ENCODE assay signal across 1 cellular context in the genomic region with DNA sequence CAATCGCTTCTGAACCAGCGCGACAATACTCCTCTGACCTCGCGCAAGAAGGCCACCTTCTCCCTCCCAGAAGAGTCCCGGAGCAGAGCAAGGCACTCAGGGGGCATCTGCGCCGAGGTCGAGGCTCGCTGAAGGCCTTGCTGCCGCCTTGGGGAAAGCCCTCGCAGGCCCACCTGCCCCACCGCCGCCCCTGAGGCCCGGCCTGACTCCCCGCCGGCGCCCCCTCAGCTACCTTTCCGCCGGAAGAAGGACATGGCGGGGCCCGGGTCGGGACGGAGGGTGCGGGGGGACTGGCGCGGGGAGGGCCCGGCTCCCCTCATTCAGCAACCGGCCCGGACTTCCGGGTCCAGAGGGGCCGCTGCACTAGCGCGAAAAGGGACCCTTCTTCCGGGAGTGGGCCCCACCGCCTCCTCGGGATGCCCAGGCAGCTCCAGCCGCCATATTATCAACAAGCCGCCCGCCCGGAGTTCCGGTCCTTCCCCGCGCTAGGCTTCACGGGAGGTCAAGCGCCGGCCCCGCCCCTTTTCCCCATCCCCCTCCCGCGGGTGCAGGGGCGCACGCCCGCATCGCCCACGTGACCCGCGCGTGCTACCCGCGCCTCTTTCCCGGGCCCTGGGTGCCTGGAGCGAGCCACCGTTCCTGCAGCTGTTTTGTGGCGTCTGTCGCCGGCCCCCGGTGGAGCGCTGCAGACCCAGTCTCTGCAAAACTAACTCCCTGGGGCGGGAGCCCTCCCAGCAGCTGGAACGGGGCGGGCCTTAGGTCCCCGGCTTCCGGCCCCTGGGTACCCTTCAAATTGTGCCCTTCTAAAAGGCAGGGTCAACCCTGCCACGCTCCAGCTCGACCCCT.
TF ChIP-seq lines count a peak whose summit lies in the region.

A gene with protein sequence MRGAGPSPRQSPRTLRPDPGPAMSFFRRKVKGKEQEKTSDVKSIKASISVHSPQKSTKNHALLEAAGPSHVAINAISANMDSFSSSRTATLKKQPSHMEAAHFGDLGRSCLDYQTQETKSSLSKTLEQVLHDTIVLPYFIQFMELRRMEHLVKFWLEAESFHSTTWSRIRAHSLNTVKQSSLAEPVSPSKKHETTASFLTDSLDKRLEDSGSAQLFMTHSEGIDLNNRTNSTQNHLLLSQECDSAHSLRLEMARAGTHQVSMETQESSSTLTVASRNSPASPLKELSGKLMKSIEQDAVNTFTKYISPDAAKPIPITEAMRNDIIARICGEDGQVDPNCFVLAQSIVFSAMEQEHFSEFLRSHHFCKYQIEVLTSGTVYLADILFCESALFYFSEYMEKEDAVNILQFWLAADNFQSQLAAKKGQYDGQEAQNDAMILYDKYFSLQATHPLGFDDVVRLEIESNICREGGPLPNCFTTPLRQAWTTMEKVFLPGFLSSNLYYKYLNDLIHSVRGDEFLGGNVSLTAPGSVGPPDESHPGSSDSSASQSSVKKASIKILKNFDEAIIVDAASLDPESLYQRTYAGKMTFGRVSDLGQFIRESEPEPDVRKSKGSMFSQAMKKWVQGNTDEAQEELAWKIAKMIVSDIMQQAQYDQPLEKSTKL (minus strand): TSS at position 469 of the 846 bp plus-strand sequence. CDS start 149 bp downstream, at position 320.

TF ChIP-seq in WTC11, 78 proteins besides CTCF, POLR2A, EP300 and RAD21 (continued from another document and continues in another):
- TF ChIP-seq, protein P1, sequence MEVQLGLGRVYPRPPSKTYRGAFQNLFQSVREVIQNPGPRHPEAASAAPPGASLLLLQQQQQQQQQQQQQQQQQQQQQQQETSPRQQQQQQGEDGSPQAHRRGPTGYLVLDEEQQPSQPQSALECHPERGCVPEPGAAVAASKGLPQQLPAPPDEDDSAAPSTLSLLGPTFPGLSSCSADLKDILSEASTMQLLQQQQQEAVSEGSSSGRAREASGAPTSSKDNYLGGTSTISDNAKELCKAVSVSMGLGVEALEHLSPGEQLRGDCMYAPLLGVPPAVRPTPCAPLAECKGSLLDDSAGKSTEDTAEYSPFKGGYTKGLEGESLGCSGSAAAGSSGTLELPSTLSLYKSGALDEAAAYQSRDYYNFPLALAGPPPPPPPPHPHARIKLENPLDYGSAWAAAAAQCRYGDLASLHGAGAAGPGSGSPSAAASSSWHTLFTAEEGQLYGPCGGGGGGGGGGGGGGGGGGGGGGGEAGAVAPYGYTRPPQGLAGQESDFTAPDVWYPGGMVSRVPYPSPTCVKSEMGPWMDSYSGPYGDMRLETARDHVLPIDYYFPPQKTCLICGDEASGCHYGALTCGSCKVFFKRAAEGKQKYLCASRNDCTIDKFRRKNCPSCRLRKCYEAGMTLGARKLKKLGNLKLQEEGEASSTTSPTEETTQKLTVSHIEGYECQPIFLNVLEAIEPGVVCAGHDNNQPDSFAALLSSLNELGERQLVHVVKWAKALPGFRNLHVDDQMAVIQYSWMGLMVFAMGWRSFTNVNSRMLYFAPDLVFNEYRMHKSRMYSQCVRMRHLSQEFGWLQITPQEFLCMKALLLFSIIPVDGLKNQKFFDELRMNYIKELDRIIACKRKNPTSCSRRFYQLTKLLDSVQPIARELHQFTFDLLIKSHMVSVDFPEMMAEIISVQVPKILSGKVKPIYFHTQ (CRISPR knock-in tag; IDR thresholded peaks at IDR 0.05): no peak
- TF ChIP-seq, protein P2, sequence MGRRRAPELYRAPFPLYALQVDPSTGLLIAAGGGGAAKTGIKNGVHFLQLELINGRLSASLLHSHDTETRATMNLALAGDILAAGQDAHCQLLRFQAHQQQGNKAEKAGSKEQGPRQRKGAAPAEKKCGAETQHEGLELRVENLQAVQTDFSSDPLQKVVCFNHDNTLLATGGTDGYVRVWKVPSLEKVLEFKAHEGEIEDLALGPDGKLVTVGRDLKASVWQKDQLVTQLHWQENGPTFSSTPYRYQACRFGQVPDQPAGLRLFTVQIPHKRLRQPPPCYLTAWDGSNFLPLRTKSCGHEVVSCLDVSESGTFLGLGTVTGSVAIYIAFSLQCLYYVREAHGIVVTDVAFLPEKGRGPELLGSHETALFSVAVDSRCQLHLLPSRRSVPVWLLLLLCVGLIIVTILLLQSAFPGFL (CRISPR knock-in tag; IDR thresholded peaks at IDR 0.05; ENCODE audit: borderline replicate concordance): 0 out of 2 replicates have a peak, but pooled peaks have one; percentile 61
- TF ChIP-seq ZNF396 (CRISPR knock-in tag; IDR thresholded peaks at IDR 0.05; ENCODE audit: borderline replicate concordance): no peak
- TF ChIP-seq ZNF671 (CRISPR knock-in tag; IDR thresholded peaks at IDR 0.05): no peak
- TF ChIP-seq, protein P3, sequence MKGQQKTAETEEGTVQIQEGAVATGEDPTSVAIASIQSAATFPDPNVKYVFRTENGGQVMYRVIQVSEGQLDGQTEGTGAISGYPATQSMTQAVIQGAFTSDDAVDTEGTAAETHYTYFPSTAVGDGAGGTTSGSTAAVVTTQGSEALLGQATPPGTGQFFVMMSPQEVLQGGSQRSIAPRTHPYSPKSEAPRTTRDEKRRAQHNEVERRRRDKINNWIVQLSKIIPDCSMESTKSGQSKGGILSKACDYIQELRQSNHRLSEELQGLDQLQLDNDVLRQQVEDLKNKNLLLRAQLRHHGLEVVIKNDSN (CRISPR knock-in tag; IDR thresholded peaks at IDR 0.05): peak; percentile 97
- TF ChIP-seq NR2C2 (CRISPR knock-in tag; IDR thresholded peaks at IDR 0.05): peak; percentile 65; the same call in 1 of the 2 replicates
- peak; percentile 88 for TF ChIP-seq NFE2L1 (CRISPR knock-in tag; IDR thresholded peaks at IDR 0.05)
- TF ChIP-seq TCF7 (CRISPR knock-in tag; IDR thresholded peaks at IDR 0.05; ENCODE audit: low read depth): peak; percentile 81; the same call in 1 of the 2 replicates
- TF ChIP-seq FOXJ3 (CRISPR knock-in tag; IDR thresholded peaks at IDR 0.05; ENCODE audit: borderline replicate concordance): no peak
- TF ChIP-seq ZNF416 (CRISPR knock-in tag; IDR thresholded peaks at IDR 0.05): no peak
- peak; percentile 93; the same call in 1 of the 2 replicates for TF ChIP-seq FOXP1 (CRISPR knock-in tag; IDR thresholded peaks at IDR 0.05; ENCODE audit: borderline replicate concordance)
- TF ChIP-seq, protein P4, sequence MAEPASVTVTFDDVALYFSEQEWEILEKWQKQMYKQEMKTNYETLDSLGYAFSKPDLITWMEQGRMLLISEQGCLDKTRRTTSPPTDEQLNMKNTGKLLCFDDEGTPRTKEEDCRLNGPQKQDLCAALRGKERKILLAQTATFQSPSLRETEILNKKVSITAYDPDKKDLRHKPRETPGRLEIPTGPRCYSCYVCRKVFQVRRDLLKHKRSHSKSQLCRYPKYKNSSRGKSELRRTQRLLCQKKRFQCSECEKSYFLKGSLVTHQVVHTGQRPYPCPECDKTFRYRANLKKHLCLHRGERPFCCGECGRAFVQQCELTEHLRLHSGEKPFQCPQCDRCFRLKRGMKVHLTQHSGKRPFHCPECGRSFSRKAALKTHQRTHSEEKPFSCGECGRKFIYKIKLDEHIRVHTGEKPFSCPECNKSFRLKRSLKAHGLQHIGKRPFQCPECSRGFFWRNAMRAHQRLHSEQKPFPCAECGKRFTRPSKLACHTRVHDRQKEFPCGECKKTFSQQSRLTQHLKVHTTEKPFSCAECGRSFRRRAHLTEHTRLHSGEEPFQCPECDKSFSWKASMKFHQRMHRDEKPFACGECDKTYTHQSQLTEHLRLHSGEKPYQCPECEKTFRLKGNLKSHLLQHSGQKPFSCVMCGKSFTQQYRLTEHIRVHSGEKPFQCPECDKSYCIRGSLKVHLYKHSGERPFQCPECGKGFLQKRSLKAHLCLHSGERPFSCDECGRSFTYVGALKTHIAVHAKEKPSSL (CRISPR knock-in tag; conservative IDR thresholded peaks at IDR 0.05): no peak
- no peak for TF ChIP-seq GTF2I (CRISPR knock-in tag; conservative IDR thresholded peaks at IDR 0.05)
- 0 out of 2 replicates have a peak, but pooled peaks have one; percentile 6 for TF ChIP-seq TEAD1 (CRISPR knock-in tag; IDR thresholded peaks at IDR 0.05)
- TF ChIP-seq EMX1 (CRISPR knock-in tag; IDR thresholded peaks at IDR 0.05): no peak
- peak; percentile 65; the same call in 1 of the 2 replicates for TF ChIP-seq RELA (CRISPR knock-in tag; IDR thresholded peaks at IDR 0.05; ENCODE audit: borderline replicate concordance)
- peak; percentile 96 for TF ChIP-seq TP53 (CRISPR knock-in tag; IDR thresholded peaks at IDR 0.05)
- TF ChIP-seq, protein P5, sequence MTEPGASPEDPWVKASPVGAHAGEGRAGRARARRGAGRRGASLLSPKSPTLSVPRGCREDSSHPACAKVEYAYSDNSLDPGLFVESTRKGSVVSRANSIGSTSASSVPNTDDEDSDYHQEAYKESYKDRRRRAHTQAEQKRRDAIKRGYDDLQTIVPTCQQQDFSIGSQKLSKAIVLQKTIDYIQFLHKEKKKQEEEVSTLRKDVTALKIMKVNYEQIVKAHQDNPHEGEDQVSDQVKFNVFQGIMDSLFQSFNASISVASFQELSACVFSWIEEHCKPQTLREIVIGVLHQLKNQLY (CRISPR knock-in tag; IDR thresholded peaks at IDR 0.05): no peak
- TF ChIP-seq ZBTB21 (CRISPR knock-in tag; IDR thresholded peaks at IDR 0.05; ENCODE audit: borderline replicate concordance): peak; percentile 82
- no peak for TF ChIP-seq ZNF219 (CRISPR knock-in tag; IDR thresholded peaks at IDR 0.05; ENCODE audit: borderline replicate concordance)
- peak; percentile 93 for TF ChIP-seq NR3C1 (CRISPR knock-in tag; conservative IDR thresholded peaks at IDR 0.05; ENCODE audit: low read depth)
- TF ChIP-seq GABPB1 (CRISPR knock-in tag; IDR thresholded peaks at IDR 0.05): peak; percentile 57
- TF ChIP-seq CBFB (CRISPR knock-in tag; IDR thresholded peaks at IDR 0.05; ENCODE audit: low read depth): 0 out of 2 replicates have a peak, but pooled peaks have one; percentile 46
- TF ChIP-seq, protein P6, sequence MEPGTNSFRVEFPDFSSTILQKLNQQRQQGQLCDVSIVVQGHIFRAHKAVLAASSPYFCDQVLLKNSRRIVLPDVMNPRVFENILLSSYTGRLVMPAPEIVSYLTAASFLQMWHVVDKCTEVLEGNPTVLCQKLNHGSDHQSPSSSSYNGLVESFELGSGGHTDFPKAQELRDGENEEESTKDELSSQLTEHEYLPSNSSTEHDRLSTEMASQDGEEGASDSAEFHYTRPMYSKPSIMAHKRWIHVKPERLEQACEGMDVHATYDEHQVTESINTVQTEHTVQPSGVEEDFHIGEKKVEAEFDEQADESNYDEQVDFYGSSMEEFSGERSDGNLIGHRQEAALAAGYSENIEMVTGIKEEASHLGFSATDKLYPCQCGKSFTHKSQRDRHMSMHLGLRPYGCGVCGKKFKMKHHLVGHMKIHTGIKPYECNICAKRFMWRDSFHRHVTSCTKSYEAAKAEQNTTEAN (CRISPR knock-in tag; IDR thresholded peaks at IDR 0.05): peak; percentile 84; the same call in 1 of the 2 replicates
- TF ChIP-seq ZNF232 (CRISPR knock-in tag; IDR thresholded peaks at IDR 0.05): peak; percentile 75; the same call in 1 of the 2 replicates
- TF ChIP-seq, protein P7, sequence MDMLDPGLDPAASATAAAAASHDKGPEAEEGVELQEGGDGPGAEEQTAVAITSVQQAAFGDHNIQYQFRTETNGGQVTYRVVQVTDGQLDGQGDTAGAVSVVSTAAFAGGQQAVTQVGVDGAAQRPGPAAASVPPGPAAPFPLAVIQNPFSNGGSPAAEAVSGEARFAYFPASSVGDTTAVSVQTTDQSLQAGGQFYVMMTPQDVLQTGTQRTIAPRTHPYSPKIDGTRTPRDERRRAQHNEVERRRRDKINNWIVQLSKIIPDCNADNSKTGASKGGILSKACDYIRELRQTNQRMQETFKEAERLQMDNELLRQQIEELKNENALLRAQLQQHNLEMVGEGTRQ (CRISPR knock-in tag; IDR thresholded peaks at IDR 0.05): peak; percentile 97
- TF ChIP-seq ZNF138 (CRISPR knock-in tag; conservative IDR thresholded peaks at IDR 0.05): peak; percentile 91
- peak; percentile 72; the same call in 1 of the 2 replicates for TF ChIP-seq NR1H2 (CRISPR knock-in tag; IDR thresholded peaks at IDR 0.05)
- TF ChIP-seq, protein P8, sequence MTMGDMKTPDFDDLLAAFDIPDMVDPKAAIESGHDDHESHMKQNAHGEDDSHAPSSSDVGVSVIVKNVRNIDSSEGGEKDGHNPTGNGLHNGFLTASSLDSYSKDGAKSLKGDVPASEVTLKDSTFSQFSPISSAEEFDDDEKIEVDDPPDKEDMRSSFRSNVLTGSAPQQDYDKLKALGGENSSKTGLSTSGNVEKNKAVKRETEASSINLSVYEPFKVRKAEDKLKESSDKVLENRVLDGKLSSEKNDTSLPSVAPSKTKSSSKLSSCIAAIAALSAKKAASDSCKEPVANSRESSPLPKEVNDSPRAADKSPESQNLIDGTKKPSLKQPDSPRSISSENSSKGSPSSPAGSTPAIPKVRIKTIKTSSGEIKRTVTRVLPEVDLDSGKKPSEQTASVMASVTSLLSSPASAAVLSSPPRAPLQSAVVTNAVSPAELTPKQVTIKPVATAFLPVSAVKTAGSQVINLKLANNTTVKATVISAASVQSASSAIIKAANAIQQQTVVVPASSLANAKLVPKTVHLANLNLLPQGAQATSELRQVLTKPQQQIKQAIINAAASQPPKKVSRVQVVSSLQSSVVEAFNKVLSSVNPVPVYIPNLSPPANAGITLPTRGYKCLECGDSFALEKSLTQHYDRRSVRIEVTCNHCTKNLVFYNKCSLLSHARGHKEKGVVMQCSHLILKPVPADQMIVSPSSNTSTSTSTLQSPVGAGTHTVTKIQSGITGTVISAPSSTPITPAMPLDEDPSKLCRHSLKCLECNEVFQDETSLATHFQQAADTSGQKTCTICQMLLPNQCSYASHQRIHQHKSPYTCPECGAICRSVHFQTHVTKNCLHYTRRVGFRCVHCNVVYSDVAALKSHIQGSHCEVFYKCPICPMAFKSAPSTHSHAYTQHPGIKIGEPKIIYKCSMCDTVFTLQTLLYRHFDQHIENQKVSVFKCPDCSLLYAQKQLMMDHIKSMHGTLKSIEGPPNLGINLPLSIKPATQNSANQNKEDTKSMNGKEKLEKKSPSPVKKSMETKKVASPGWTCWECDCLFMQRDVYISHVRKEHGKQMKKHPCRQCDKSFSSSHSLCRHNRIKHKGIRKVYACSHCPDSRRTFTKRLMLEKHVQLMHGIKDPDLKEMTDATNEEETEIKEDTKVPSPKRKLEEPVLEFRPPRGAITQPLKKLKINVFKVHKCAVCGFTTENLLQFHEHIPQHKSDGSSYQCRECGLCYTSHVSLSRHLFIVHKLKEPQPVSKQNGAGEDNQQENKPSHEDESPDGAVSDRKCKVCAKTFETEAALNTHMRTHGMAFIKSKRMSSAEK (CRISPR knock-in tag; IDR thresholded peaks at IDR 0.05; ENCODE audit: borderline replicate concordance): no peak
- TF ChIP-seq, protein P9, sequence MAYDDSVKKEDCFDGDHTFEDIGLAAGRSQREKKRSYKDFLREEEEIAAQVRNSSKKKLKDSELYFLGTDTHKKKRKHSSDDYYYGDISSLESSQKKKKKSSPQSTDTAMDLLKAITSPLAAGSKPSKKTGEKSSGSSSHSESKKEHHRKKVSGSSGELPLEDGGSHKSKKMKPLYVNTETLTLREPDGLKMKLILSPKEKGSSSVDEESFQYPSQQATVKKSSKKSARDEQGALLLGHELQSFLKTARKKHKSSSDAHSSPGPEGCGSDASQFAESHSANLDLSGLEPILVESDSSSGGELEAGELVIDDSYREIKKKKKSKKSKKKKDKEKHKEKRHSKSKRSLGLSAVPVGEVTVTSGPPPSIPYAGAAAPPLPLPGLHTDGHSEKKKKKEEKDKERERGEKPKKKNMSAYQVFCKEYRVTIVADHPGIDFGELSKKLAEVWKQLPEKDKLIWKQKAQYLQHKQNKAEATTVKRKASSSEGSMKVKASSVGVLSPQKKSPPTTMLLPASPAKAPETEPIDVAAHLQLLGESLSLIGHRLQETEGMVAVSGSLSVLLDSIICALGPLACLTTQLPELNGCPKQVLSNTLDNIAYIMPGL (CRISPR knock-in tag; IDR thresholded peaks at IDR 0.05): peak; percentile 52; the same call in 1 of the 2 replicates
- peak; percentile 93; the same call in 1 of the 2 replicates for TF ChIP-seq ESRRA (CRISPR knock-in tag; IDR thresholded peaks at IDR 0.05; ENCODE audit: borderline replicate concordance)
